In the genomic region with DNA sequence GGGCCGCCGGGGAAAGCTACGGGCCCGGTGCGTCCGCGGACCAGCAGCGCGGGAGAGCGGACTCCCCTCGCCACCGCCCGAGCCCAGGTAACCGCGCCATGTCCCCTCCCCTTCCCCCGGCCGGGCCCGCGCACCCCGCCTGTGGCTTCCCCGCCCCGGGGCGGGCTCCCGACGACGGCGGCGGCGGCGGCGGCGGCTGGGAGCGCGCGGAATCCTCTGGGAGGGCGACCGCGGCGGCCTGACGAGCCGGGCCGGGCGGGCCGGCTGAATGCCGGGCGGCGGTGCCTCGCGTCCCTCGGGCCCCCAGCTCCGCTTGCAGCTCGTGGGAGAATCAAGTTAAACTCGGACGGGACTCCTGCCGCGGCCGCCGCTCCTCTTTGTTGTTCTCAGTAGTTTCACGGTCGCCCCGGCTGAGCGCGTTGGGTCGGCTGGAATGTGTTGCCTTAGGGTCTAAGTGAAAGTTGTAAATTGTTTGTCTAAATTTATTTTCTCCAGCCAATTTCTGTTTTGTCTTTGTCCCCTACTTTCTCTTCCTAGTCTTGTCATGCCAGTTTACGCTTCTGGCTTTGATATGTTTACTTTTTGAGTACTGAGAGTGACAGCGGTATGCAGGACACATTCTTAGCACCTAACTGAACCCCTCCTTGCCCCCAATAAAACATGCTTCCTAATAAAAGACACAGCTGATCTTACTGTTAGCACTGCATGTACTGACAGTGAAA, we compare ENCODE assay signal across 8 cellular contexts. TPM values are rescaled to one million over a fixed set of nuclear protein-coding genes. Genes with fewer than 3 reads are reported as not detected.
DNase-seq lines count a peak whose midpoint lies in the region; FAIRE-seq and TF ChIP-seq lines count a peak whose summit lies in the region.

No MANE protein-coding gene starts in this region.

- CTCF ChIA-PET in HEK293 (lab: Yijun Ruan, JAX): interaction anchor here (0.7 to 1.6 kb wide), 7 partner anchors 12 to 210 kb away, joined by 3 to 4 read pairs (median 3); a partner anchor contains a TSS

- FAIRE-seq in GM12891 (lab: Jason Lieb, UNC) (peak; percentile 40), kidney (lab: Jason Lieb, UNC) (no peak)

- TF ChIP-seq CTCF in HEK293 (tag by site-specific recombination; IDR thresholded peaks at IDR 0.05) (no peak), NB4 (IDR thresholded peaks at IDR 0.05; ENCODE audit: low read depth, low read length) (no peak), WI38 (IDR thresholded peaks at IDR 0.05; ENCODE audit: low read depth, low read length) (no peak), cardiac fibroblast (IDR thresholded peaks at IDR 0.05; ENCODE audit: low read depth, low read length) (no peak), kidney (IDR thresholded peaks at IDR 0.05; ENCODE audit: borderline replicate concordance, extremely low read depth, insufficient read depth) (no peak)

- H3K4me1 ChIP-seq in HEK293 (ENCODE audit: control insufficient read depth, insufficient read depth, low read length): peaks cover 28% of the 10 kb centered on the region
- H3K4me1 ChIP-seq in kidney (ENCODE audit: control insufficient read depth in 1 of 2, insufficient read depth in 1 of 2, low read depth in 1 of 2, low read length in 2 of 2): peaks cover 11% of the 10 kb centered on the region in 2 donors

- POLR2A ChIA-PET in HEK293 (lab: Yijun Ruan, JAX): interaction anchor here (0.6 to 4.2 kb wide), 16 partner anchors 10 to 358 kb away, joined by 3 to 60 read pairs (median 4); a partner anchor contains a TSS

- TF ChIP-seq POLR2A in GM12891 (IDR thresholded peaks at IDR 0.05; ENCODE audit: low read depth, low read length): no peak
- TF ChIP-seq POLR2A in NB4 (IDR thresholded peaks at IDR 0.05; ENCODE audit: extremely low read depth, insufficient read length): no peak

- H3K9me3 ChIP-seq in HEK293 (ENCODE audit: control insufficient read depth, insufficient read depth, low read depth, low read length) (no peaks in the 10 kb centered on the region), kidney (ENCODE audit: control insufficient read depth in 1 of 2, low read length in 2 of 2) (no peaks in the 10 kb centered on the region)

- intact Hi-C loops in kidney (cut with DNase I): no loop called here

- H3K4me3 ChIP-seq in HEK293 (ENCODE audit: low read depth, low read length) (peak overlapping the region; percentile 87), NB4 (ENCODE audit: low read depth, low read length) (peak overlapping the region; percentile 90), WI38 (ENCODE audit: low read depth, low read length) (peak overlapping the region; percentile 89), cardiac fibroblast (replicated peaks in 1 of 2; ENCODE audit: low read depth in 2 of 2, low read length in 2 of 2) (peak overlapping the region; percentile 75 to 78), kidney (ENCODE audit: low read length in 2 of 2) (peak overlapping the region; percentile 78 to 80)

- H3K36me3 ChIP-seq in HEK293 (ENCODE audit: control insufficient read depth in 2 of 2, insufficient read depth in 1 of 2, low read length in 2 of 2) (peaks cover 5 to 13% of the 10 kb centered on the region in 2 experiments), kidney (ENCODE audit: control insufficient read depth in 1 of 2, insufficient read depth in 2 of 2, low read length in 2 of 2) (no peaks in the 10 kb centered on the region)

- H3K27ac ChIP-seq in HEK293 (ENCODE audit: extremely low read depth, low read depth, low read length): peak overlapping the region; percentile 100
- H3K27ac ChIP-seq in kidney (ENCODE audit: low read depth in 2 of 2, low read length in 2 of 2): peak overlapping the region; percentile 94 to 97

- H3K9ac ChIP-seq in kidney (ENCODE audit: low read length in 2 of 2): peak overlapping the region; percentile 27 to 68

- peak; percentile 53 for DNase-seq in GM12891 (ENCODE audit: insufficient read length, low spot score)
- DNase-seq in NB4 (ENCODE audit: low read depth): peak; percentile 70
- DNase-seq in cardiac fibroblast (ENCODE audit: low read depth in 2 of 2): peak; percentile 51 to 70
- DNase-seq in kidney: peak; percentile 93
- DNase-seq in stimulated activated CD4-positive, alpha-beta T cell treated with anti-CD3 and anti-CD28 coated beads, Interleukin-15, amount 100 ng/mL, for 1 hour (ENCODE audit: low read depth in 1 of 2, low spot score in 1 of 2): peak; percentile 46 to 60
- no peak for DNase-seq in epidermal melanocyte (ENCODE audit: insufficient read length, low spot score)

TF ChIP-seq in GM12891, 5 proteins besides CTCF, POLR2A, EP300 and RAD21:
- TF ChIP-seq SPI1 (IDR thresholded peaks at IDR 0.05; ENCODE audit: low read depth, low read length): no peak
- no peak for TF ChIP-seq POLR2AphosphoS5 (IDR thresholded peaks at IDR 0.05; ENCODE audit: low read depth, low read length)
- no peak for TF ChIP-seq POU2F2 (IDR thresholded peaks at IDR 0.05; ENCODE audit: low read depth, low read length)
- TF ChIP-seq PAX5 (IDR thresholded peaks at IDR 0.05; ENCODE audit: insufficient read depth, low read length, severe bottlenecking): no peak
- no peak for TF ChIP-seq TAF1 (IDR thresholded peaks at IDR 0.05; ENCODE audit: low read depth, low read length)

TF ChIP-seq in HEK293, 187 proteins besides CTCF, POLR2A, EP300 and RAD21 (continues in another document):
- TF ChIP-seq ZNF133 (tag by site-specific recombination; IDR thresholded peaks at IDR 0.05) (no peak), KLF8 (tag by site-specific recombination; IDR thresholded peaks at IDR 0.05) (no peak), ZNF391 (tag by site-specific recombination; IDR thresholded peaks at IDR 0.05; ENCODE audit: borderline replicate concordance, low read depth) (no peak)
- TF ChIP-seq, protein P1, sequence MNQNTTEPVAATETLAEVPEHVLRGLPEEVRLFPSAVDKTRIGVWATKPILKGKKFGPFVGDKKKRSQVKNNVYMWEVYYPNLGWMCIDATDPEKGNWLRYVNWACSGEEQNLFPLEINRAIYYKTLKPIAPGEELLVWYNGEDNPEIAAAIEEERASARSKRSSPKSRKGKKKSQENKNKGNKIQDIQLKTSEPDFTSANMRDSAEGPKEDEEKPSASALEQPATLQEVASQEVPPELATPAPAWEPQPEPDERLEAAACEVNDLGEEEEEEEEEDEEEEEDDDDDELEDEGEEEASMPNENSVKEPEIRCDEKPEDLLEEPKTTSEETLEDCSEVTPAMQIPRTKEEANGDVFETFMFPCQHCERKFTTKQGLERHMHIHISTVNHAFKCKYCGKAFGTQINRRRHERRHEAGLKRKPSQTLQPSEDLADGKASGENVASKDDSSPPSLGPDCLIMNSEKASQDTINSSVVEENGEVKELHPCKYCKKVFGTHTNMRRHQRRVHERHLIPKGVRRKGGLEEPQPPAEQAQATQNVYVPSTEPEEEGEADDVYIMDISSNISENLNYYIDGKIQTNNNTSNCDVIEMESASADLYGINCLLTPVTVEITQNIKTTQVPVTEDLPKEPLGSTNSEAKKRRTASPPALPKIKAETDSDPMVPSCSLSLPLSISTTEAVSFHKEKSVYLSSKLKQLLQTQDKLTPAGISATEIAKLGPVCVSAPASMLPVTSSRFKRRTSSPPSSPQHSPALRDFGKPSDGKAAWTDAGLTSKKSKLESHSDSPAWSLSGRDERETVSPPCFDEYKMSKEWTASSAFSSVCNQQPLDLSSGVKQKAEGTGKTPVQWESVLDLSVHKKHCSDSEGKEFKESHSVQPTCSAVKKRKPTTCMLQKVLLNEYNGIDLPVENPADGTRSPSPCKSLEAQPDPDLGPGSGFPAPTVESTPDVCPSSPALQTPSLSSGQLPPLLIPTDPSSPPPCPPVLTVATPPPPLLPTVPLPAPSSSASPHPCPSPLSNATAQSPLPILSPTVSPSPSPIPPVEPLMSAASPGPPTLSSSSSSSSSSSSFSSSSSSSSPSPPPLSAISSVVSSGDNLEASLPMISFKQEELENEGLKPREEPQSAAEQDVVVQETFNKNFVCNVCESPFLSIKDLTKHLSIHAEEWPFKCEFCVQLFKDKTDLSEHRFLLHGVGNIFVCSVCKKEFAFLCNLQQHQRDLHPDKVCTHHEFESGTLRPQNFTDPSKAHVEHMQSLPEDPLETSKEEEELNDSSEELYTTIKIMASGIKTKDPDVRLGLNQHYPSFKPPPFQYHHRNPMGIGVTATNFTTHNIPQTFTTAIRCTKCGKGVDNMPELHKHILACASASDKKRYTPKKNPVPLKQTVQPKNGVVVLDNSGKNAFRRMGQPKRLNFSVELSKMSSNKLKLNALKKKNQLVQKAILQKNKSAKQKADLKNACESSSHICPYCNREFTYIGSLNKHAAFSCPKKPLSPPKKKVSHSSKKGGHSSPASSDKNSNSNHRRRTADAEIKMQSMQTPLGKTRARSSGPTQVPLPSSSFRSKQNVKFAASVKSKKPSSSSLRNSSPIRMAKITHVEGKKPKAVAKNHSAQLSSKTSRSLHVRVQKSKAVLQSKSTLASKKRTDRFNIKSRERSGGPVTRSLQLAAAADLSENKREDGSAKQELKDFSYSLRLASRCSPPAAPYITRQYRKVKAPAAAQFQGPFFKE (tag by site-specific recombination; IDR thresholded peaks at IDR 0.05; ENCODE audit: borderline replicate concordance): no peak
- TF ChIP-seq, protein P2, sequence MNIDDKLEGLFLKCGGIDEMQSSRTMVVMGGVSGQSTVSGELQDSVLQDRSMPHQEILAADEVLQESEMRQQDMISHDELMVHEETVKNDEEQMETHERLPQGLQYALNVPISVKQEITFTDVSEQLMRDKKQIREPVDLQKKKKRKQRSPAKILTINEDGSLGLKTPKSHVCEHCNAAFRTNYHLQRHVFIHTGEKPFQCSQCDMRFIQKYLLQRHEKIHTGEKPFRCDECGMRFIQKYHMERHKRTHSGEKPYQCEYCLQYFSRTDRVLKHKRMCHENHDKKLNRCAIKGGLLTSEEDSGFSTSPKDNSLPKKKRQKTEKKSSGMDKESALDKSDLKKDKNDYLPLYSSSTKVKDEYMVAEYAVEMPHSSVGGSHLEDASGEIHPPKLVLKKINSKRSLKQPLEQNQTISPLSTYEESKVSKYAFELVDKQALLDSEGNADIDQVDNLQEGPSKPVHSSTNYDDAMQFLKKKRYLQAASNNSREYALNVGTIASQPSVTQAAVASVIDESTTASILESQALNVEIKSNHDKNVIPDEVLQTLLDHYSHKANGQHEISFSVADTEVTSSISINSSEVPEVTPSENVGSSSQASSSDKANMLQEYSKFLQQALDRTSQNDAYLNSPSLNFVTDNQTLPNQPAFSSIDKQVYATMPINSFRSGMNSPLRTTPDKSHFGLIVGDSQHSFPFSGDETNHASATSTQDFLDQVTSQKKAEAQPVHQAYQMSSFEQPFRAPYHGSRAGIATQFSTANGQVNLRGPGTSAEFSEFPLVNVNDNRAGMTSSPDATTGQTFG (tag by site-specific recombination; IDR thresholded peaks at IDR 0.05; ENCODE audit: borderline replicate concordance): no peak

RNA-seq across cellular contexts. Expression of a gene that starts 0.7 kb away (rescaled TPM):
- polyA plus RNA-seq in GM12891 (2012; ENCODE audit: low read depth, missing spikeins): 18.3 TPM
- 126 TPM for total RNA-seq in kidney
- 22.2 TPM for polyA plus RNA-seq in kidney (ENCODE audit: insufficient read depth, low read depth, low replicate concordance)
